ENCODE assay signal across 18 cellular contexts in genomic region chr3:106198828-106199194, GRCh38.
DNase-seq lines count a peak whose midpoint lies in the region; ATAC-seq and TF ChIP-seq lines count a peak whose summit lies in the region.
"Had no signal": no experiment of that assay in that cellular context is flagged by ENCODE, and none has a peak within 500 bp of the region (broad histone marks: within the 10 kb centered on the region; RNA-seq: fewer than 3 reads in every experiment).

No MANE protein-coding gene starts in this region.

- TF ChIP-seq CTCF in HFF-Myc (IDR thresholded peaks at IDR 0.05; ENCODE audit: low read depth, low read length, missing control alignments): no peak

- DNase-seq in AG20443 (ENCODE audit: low spot score) (peak; percentile 47), HFF-Myc (ENCODE audit: extremely low read depth, low read depth) (peak; percentile 72), fibroblast of gingiva (ENCODE audit: low read depth) (peak; percentile 99), sciatic nerve (ENCODE audit: low spot score) (no peak), Kasumi-1 (lab: John Stamatoyannopoulos, UW) (no peak), activated gamma-delta T cell treated with Interleukin-2 at 50 U/mL for 16 hours (no peak)
- DNase-seq: AML-193; CD4-positive, alpha-beta T cell; DMS79 treated with DMSO at 0.1 percent for 48 hours; GDM1; Karpas-422; NCI-H1417; NCI-H1930; NCI-H2171; NCI-H446 treated with DMSO at 0.1 percent for 48 hours; NCI-H774 had no signal

- ATAC-seq in sciatic nerve (peak; percentile 80), GM21447 (IDR thresholded peaks at IDR 0.05; ENCODE audit: unreplicated experiment) (no peak)
- ATAC-seq: HepG2 had no signal

- intact Hi-C loops in sciatic nerve (cut with DNase I): no loop called here

- no peak overlapping the region for H3K4me3 ChIP-seq in HFF-Myc (replicated peaks; ENCODE audit: low read depth, low read length)

Comparison
In these comparisons a context has a peak if more than half of its experiments do, and no peak if none do; other contexts are left out.
1. DNase-seq: peak in AG20443 (single experiment), HFF-Myc (single experiment) and fibroblast of gingiva (single experiment); none in sciatic nerve (single experiment), Kasumi-1 (0 of 2) and activated gamma-delta T cell treated with Interleukin-2 at 50 U/mL for 16 hours (single experiment).